Comparison of ENCODE assay signal across 8 cellular contexts in genomic region chr19:12880551-12881171, GRCh38. TPM values are rescaled to one million over a fixed set of nuclear protein-coding genes. Genes with fewer than 3 reads are reported as not detected.
DNase-seq lines count a peak whose midpoint lies in the region; ATAC-seq and TF ChIP-seq lines count a peak whose summit lies in the region.

No MANE protein-coding gene starts in this region.

- no peak for TF ChIP-seq EP300 in upper lobe of left lung (IDR thresholded peaks at IDR 0.05)

- POLR2A ChIA-PET in OCI-LY7 (lab: Charles Lee): interaction anchor here (0.6 to 2.0 kb wide), 5 partner anchors 10 to 57 kb away, joined by 3 to 8 read pairs (median 4); partner anchors contain the start of gene GCDH

- peak overlapping the region; percentile 69 for H2AFZ ChIP-seq in OCI-LY7 (ENCODE audit: low read length)

- H3K9me3 ChIP-seq in OCI-LY7 (ENCODE audit: low read length) (peaks cover 11% of the 10 kb centered on the region), upper lobe of left lung (peaks cover 0 to 8% (median 4%) of the 10 kb centered on the region in 4 donors)

- peaks cover 9% of the 10 kb centered on the region for H3K36me3 ChIP-seq in OCI-LY7 (ENCODE audit: insufficient read depth, low read length)
- peaks cover 0 to 32% (median 23%) of the 10 kb centered on the region in 4 donors for H3K36me3 ChIP-seq in upper lobe of left lung

- TF ChIP-seq CTCF in OCI-LY7 (conservative IDR thresholded peaks at IDR 0.05; ENCODE audit: low read length): no peak
- no peak for TF ChIP-seq CTCF in upper lobe of left lung (IDR thresholded peaks at IDR 0.05)

- BruUV-seq in OCI-LY7 (replicated peaks; lab: Mats Ljungman, UMichigan): TSS peak; percentile 73

- WGBS in upper lobe of left lung, 2 donors: 17 to 25% methylated on average over 19 of the region's 29 CpGs

- intact Hi-C loops in OCI-LY7 (cut with micrococcal nuclease; ENCODE audit: unreplicated experiment): loop anchor here (1.0 kb wide), 2 partner anchors 11 to 58 kb away; partner anchors contain the start of genes CALR and GCDH

- peak overlapping the region; percentile 74 for H3K4me2 ChIP-seq in OCI-LY7 (ENCODE audit: low read length)

- H3K4me1 ChIP-seq in OCI-LY7 (ENCODE audit: insufficient read depth, low read length, poor library complexity, severe bottlenecking) (peaks cover 26% of the 10 kb centered on the region), upper lobe of left lung (peaks cover 15 to 30% (median 22%) of the 10 kb centered on the region in 4 donors)

- no peaks in the 10 kb centered on the region for H3K9me2 ChIP-seq in OCI-LY7 (ENCODE audit: insufficient read depth, low read length)

- H4K20me1 ChIP-seq in OCI-LY7 (ENCODE audit: insufficient read depth, low read length): no peaks in the 10 kb centered on the region

- H3K79me2 ChIP-seq in OCI-LY7 (ENCODE audit: insufficient read depth, low read depth, low read length): no peaks in the 10 kb centered on the region

- CTCF ChIA-PET in OCI-LY7 (lab: Charles Lee; ENCODE audit: unreplicated experiment): interaction anchor here (0.5 to 0.7 kb wide), 4 partner anchors 8 to 180 kb away, joined by 3 to 5 read pairs (median 4); partner anchors contain the start of gene GCDH

- H3K4me3 ChIP-seq in OCI-LY7 (ENCODE audit: low read depth, low read length, poor library complexity, severe bottlenecking): peak overlapping the region; percentile 87
- peak overlapping the region; percentile 68 to 85 (median 78) for H3K4me3 ChIP-seq in upper lobe of left lung

- H3K27me3 ChIP-seq in upper lobe of left lung: peaks cover 0 to 4% (median 1%) of the 10 kb centered on the region in 4 donors

- H3K27ac ChIP-seq in OCI-LY7 (ENCODE audit: low read depth, low read length, poor library complexity, severe bottlenecking) (peak overlapping the region; percentile 76), upper lobe of left lung (peak overlapping the region; percentile 86 to 92 (median 90))

- no peak for TF ChIP-seq POLR2A in upper lobe of left lung (IDR thresholded peaks at IDR 0.05)

- ATAC-seq in GM21786 (IDR thresholded peaks at IDR 0.05; ENCODE audit: unreplicated experiment): peak; percentile 30
- peak; percentile 11 to 34 for ATAC-seq in upper lobe of left lung (ENCODE audit: low FRiP score in 2 of 2)
- ATAC-seq in GM21515 (IDR thresholded peaks at IDR 0.05; ENCODE audit: unreplicated experiment): no peak

- DNase-seq in Daoy (ENCODE audit: low read depth) (peak; percentile 34), OCI-LY7 (ENCODE audit: low spot score) (peak; percentile 72), dermis blood vessel endothelial cell (peak; percentile 37), lung microvascular endothelial cell (ENCODE audit: low read depth in 2 of 2) (peak; percentile 15 to 36), upper lobe of left lung (peak; percentile 41 to 84), NCI-H2196 (lab: John Stamatoyannopoulos, UW; ENCODE audit: unreplicated experiment) (no peak)

RNA-seq across cellular contexts. Expression of gene DNASE2, which starts 0.6 kb away (rescaled TPM):
- 13.7 and 19.3 TPM in 2 replicates for total RNA-seq in Daoy (2014; rRNA removed; shearing (Covaris generic))
- total RNA-seq in OCI-LY7 (2014; rRNA removed; shearing (Covaris generic)): 28.3 and 32.4 TPM in 2 replicates
- 32.8 and 33.7 TPM in 2 replicates for total RNA-seq in OCI-LY7 (2022)
- 23.3 and 31.3 TPM in 2 replicates for total RNA-seq in dermis blood vessel endothelial cell
- total RNA-seq in lung microvascular endothelial cell: 22.0 and 23.6 TPM in 2 replicates
- 10 to 100 TPM; 34.6 to 87.2 (median 60.1) TPM for total RNA-seq in upper lobe of left lung

RNA-seq across cellular contexts. Expression of gene KLF1, which starts 6.3 kb away (rescaled TPM):
- not detected in 2 replicates for total RNA-seq in Daoy (2014; rRNA removed; shearing (Covaris generic))
- 0.16 and 0.28 TPM in 2 replicates for total RNA-seq in OCI-LY7 (2014; rRNA removed; shearing (Covaris generic))
- total RNA-seq in OCI-LY7 (2022) (not detected in 2 replicates), dermis blood vessel endothelial cell (0.17 TPM in 1 of 2 replicates, not detected in the other), lung microvascular endothelial cell (not detected in 2 replicates), upper lobe of left lung (under 1 TPM in 4 of 6 donors, not detected in 2; 0.17 to 0.89 (median 0.42) TPM)

RNA-seq across cellular contexts. Expression of gene GCDH, which starts 10.3 kb away (rescaled TPM):
- 47.0 and 91.3 TPM in 2 replicates for total RNA-seq in Daoy (2014; rRNA removed; shearing (Covaris generic))
- 31.5 and 40.7 TPM in 2 replicates for total RNA-seq in OCI-LY7 (2014; rRNA removed; shearing (Covaris generic))
- total RNA-seq in OCI-LY7 (2022): 43.8 and 48.7 TPM in 2 replicates
- 31.5 and 42.4 TPM in 2 replicates for total RNA-seq in dermis blood vessel endothelial cell
- 13.7 and 17.3 TPM in 2 replicates for total RNA-seq in lung microvascular endothelial cell
- 10 to 100 TPM; 19.3 to 47.1 (median 33.3) TPM for total RNA-seq in upper lobe of left lung

RNA-seq across cellular contexts. Expression of gene SYCE2, which starts 38.4 kb away (rescaled TPM):
- 0.63 TPM in 1 of 2 replicates, not detected in the other for total RNA-seq in Daoy (2014; rRNA removed; shearing (Covaris generic))
- 6.8 and 8.7 TPM in 2 replicates for total RNA-seq in OCI-LY7 (2014; rRNA removed; shearing (Covaris generic))
- 13.8 and 14.5 TPM in 2 replicates for total RNA-seq in OCI-LY7 (2022)
- total RNA-seq in dermis blood vessel endothelial cell: 0.17 and 0.33 TPM in 2 replicates
- total RNA-seq in lung microvascular endothelial cell: under 0.01 and 0.20 TPM in 2 replicates
- not detected for total RNA-seq in upper lobe of left lung

RNA-seq across cellular contexts. Expression of gene MAST1, which starts 42.3 kb away (rescaled TPM):
- total RNA-seq in Daoy (2014; rRNA removed; shearing (Covaris generic)): 0.11 and 0.57 TPM in 2 replicates
- 5.5 and 9.1 TPM in 2 replicates for total RNA-seq in OCI-LY7 (2014; rRNA removed; shearing (Covaris generic))
- total RNA-seq in OCI-LY7 (2022) (21.1 and 23.4 TPM in 2 replicates), dermis blood vessel endothelial cell (0.17 and 0.51 TPM in 2 replicates), lung microvascular endothelial cell (0.44 and 0.60 TPM in 2 replicates), upper lobe of left lung (under 1 TPM in 3 of 6 donors, not detected in 3; 0.17 to 0.89 (median 0.61) TPM)
